Comparison of ENCODE assay signal across 26 cellular contexts in the genomic region with DNA sequence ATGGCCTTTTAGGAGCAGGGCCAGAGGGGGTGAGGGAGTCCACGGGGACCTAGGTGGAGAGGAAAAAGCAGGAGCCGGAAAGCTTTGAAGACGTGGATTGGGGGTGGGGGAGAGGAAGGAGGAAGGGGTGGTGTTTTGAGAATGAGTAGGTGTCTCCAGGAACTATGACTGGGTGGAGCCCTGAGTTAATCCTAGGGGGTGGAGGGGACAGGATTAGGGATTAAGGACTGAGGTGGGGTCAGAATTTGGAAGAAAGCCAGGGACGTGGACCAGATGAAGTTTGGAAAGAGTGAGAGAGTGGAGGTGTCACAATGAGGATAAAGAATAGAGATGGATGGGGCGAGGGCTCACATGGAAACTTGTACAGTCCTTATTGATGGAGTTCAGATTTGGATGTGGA. TPM values are rescaled to one million over a fixed set of nuclear protein-coding genes. Genes with fewer than 3 reads are reported as not detected.
"Had no signal": no experiment of that assay in that cellular context is flagged by ENCODE, and none has a peak within 500 bp of the region (broad histone marks: within the 10 kb centered on the region; RNA-seq: fewer than 3 reads in every experiment).

No MANE protein-coding gene starts in this region.

- H3K4me3 Mint-ChIP-seq: stimulated activated naive B cell treated with anti-CD40 and anti-IgM and Interleukin-4, amounts not matched to agents 10 μg/mL and 1 μg/mL and 100 μg/mL, for 72 hours; stimulated activated naive CD8-positive, alpha-beta T cell treated with anti-CD3 and anti-CD28 coated beads, Interleukin-15, amount 100 ng/mL, for 72 hours had no signal

- H3K27ac ChIP-seq: dorsolateral prefrontal cortex, ovary, right atrium auricular region, sigmoid colon, thoracic aorta, transverse colon had no signal

- H3K9me3 ChIP-seq: heart right ventricle, ovary, right atrium auricular region, sigmoid colon, thoracic aorta, transverse colon had no signal

- H3K36me3 ChIP-seq: heart right ventricle, ovary, right atrium auricular region, sigmoid colon, thoracic aorta, transverse colon had no signal

- DNase-seq: cortex of kidney; dorsolateral prefrontal cortex; effector CD8-positive, alpha-beta T cell; heart right ventricle; hypothalamus; kidney glomerular epithelial cell; mammary epithelial cell; naive thymus-derived CD4-positive, alpha-beta T cell; ovary; sigmoid colon; stimulated activated CD4-positive, alpha-beta T cell treated with anti-CD3 and anti-CD28 coated beads, Interleukin-2, amount 100 ng/mL, for 24 hours; stimulated activated CD4-positive, alpha-beta T cell treated with anti-CD3 and anti-CD28 coated beads, Interleukin-4, amount 100 ng/mL, for 4 hours; stimulated activated naive B cell treated with anti-CD40 and anti-IgM and Interleukin-4, amounts not matched to agents 10 μg/mL and 1 μg/mL and 100 μg/mL, for 72 hours; stimulated activated naive CD8-positive, alpha-beta T cell treated with anti-CD3 and anti-CD28 coated beads, Interleukin-15, amount 100 ng/mL, for 72 hours; substantia nigra; transverse colon had no signal

- H3K4me1 Mint-ChIP-seq: stimulated activated naive CD8-positive, alpha-beta T cell treated with anti-CD3 and anti-CD28 coated beads, Interleukin-15, amount 100 ng/mL, for 72 hours had no signal

- H3K4me3 ChIP-seq: dorsolateral prefrontal cortex, heart right ventricle, ovary, right atrium auricular region, sigmoid colon, skin epidermis, thoracic aorta, transverse colon had no signal

- H3K27ac Mint-ChIP-seq: naive thymus-derived CD4-positive, alpha-beta T cell; stimulated activated naive B cell treated with anti-CD40 and anti-IgM and Interleukin-4, amounts not matched to agents 10 μg/mL and 1 μg/mL and 100 μg/mL, for 72 hours; stimulated activated naive CD8-positive, alpha-beta T cell treated with anti-CD3 and anti-CD28 coated beads, Interleukin-15, amount 100 ng/mL, for 72 hours had no signal

- H3K27me3 ChIP-seq: ovary had no signal

RNA-seq across cellular contexts. Expression of a gene that starts 1.5 kb away (rescaled TPM):
- total RNA-seq: frontal cortex; glomerular endothelial cell; mesenteric fat pad; mononuclear cell; naive thymus-derived CD4-positive, alpha-beta T cell; neural crest cell; posterior vena cava; right atrium auricular region; sigmoid colon; thoracic aorta; urinary bladder had no signal
- polyA plus RNA-seq: naive thymus-derived CD4-positive, alpha-beta T cell had no signal

RNA-seq across cellular contexts. Expression of a gene that starts 16.3 kb away (rescaled TPM):
- total RNA-seq: frontal cortex, glomerular endothelial cell, mesenteric fat pad, posterior vena cava, sigmoid colon, thoracic aorta, urinary bladder had no signal
- polyA plus RNA-seq: naive thymus-derived CD4-positive, alpha-beta T cell had no signal

RNA-seq across cellular contexts. Expression of a gene that starts 31.6 kb away (rescaled TPM):
- total RNA-seq: dorsolateral prefrontal cortex; frontal cortex; glomerular endothelial cell; heart right ventricle; mammary epithelial cell; mesenteric fat pad; mononuclear cell; naive thymus-derived CD4-positive, alpha-beta T cell; neural crest cell; ovary; posterior vena cava; right atrium auricular region; sigmoid colon; thoracic aorta; urinary bladder had no signal
- polyA plus RNA-seq: heart right ventricle; mammary epithelial cell; naive thymus-derived CD4-positive, alpha-beta T cell; ovary; urinary bladder had no signal

RNA-seq across cellular contexts. Expression of a gene that starts 40.0 kb away (rescaled TPM):
- total RNA-seq: dorsolateral prefrontal cortex; frontal cortex; glomerular endothelial cell; mesenteric fat pad; mononuclear cell; naive thymus-derived CD4-positive, alpha-beta T cell; neural crest cell; posterior vena cava; urinary bladder had no signal
- polyA plus RNA-seq: naive thymus-derived CD4-positive, alpha-beta T cell had no signal
